ENCODE assay signal across 8 cellular contexts in genomic region chr1:184838374-184838995, GRCh38.
DNase-seq lines count a peak whose midpoint lies in the region; TF ChIP-seq lines count a peak whose summit lies in the region.

No MANE protein-coding gene starts in this region.

- POLR2A ChIA-PET in HEK293T (lab: Yijun Ruan, JAX), result no interaction called here

- no peaks in the 10 kb centered on the region for H3K9me3 ChIP-seq in right atrium auricular region

- DNase-seq in HS-27A (ENCODE audit: low read depth), result peak; percentile 19
- DNase-seq in right atrium auricular region (ENCODE audit: low spot score), result peak; percentile 80
- peak; percentile 99 for DNase-seq in stromal cell of bone marrow (ENCODE audit: low read depth)
- DNase-seq in stimulated activated CD4-positive, alpha-beta T cell treated with anti-CD3 and anti-CD28 coated beads, Interleukin-4, amount 100 ng/mL, for 1 hour, result no peak
- no peak for DNase-seq in NCI-H748 (lab: John Stamatoyannopoulos, UW; ENCODE audit: unreplicated experiment)
- DNase-seq in HEK293T (ENCODE audit: extremely low spot score), result no peak
- no peak for DNase-seq in T-helper 1 cell

- peaks cover 0 to 31% of the 10 kb centered on the region in 2 donors for H3K4me1 ChIP-seq in right atrium auricular region

- no peak for TF ChIP-seq CTCF in VCaP (conservative IDR thresholded peaks at IDR 0.05)
- TF ChIP-seq CTCF in right atrium auricular region (IDR thresholded peaks at IDR 0.05), result no peak

- no peak overlapping the region for H3K4me3 ChIP-seq in right atrium auricular region

- peaks cover 5% of the 10 kb centered on the region for H3K36me3 ChIP-seq in right atrium auricular region

- H3K27me3 ChIP-seq in right atrium auricular region, result no peaks in the 10 kb centered on the region

- CTCF ChIA-PET in HEK293T (lab: Yijun Ruan, JAX), result no interaction called here

- H3K27ac ChIP-seq in VCaP (peak overlapping the region; percentile 74), right atrium auricular region (peak overlapping the region; percentile 40 to 79)

TF ChIP-seq in HEK293T, 16 proteins besides CTCF, POLR2A, EP300 and RAD21:
- TF ChIP-seq CTBP1 (IDR thresholded peaks at IDR 0.05; ENCODE audit: borderline replicate concordance) (no peak), NFRKB (IDR thresholded peaks at IDR 0.05) (no peak)
TF ChIP-seq in HEK293T: peak in this region for 0.

Comparison
In these comparisons a context has a peak if more than half of its experiments do, and no peak if none do; other contexts are left out.
1. DNase-seq: peak in HS-27A (single experiment), right atrium auricular region (single experiment) and stromal cell of bone marrow (single experiment); none in stimulated activated CD4-positive, alpha-beta T cell treated with anti-CD3 and anti-CD28 coated beads, Interleukin-4, amount 100 ng/mL, for 1 hour (single experiment), NCI-H748 (single experiment), HEK293T (single experiment) and T-helper 1 cell (0 of 5).